ENCODE assay signal across 1 cellular context in genomic region chr3:46705751-46706572, GRCh38.
TF ChIP-seq lines count a peak whose summit lies in the region.

No MANE protein-coding gene starts in this region.

TF ChIP-seq in H1, 55 proteins besides CTCF, POLR2A, EP300 and RAD21 (continued from another document):
- TF ChIP-seq CHD7 (IDR thresholded peaks at IDR 0.05; ENCODE audit: insufficient replicate concordance, low read length) (no peak), RBBP5 (IDR thresholded peaks at IDR 0.05; ENCODE audit: borderline replicate concordance, low read depth, low read length) (no peak), YY1 (IDR thresholded peaks at IDR 0.05; ENCODE audit: low read depth, low read length) (no peak), KDM1A (IDR thresholded peaks at IDR 0.05; ENCODE audit: borderline replicate concordance, low read length) (no peak), USF2 (IDR thresholded peaks at IDR 0.05; ENCODE audit: low read length) (no peak), FOSL1 (IDR thresholded peaks at IDR 0.05; ENCODE audit: insufficient read depth, low read depth, low read length) (no peak), TEAD4 (IDR thresholded peaks at IDR 0.05; ENCODE audit: low read depth, low read length) (no peak), TAF1 (IDR thresholded peaks at IDR 0.05; ENCODE audit: low read depth, low read length) (no peak)
